Comparison of ENCODE assay signal across 24 cellular contexts in genomic region chr15:83327041-83327440, GRCh38. TPM values are rescaled to one million over a fixed set of nuclear protein-coding genes. Genes with fewer than 3 reads are reported as not detected.
A peak's percentile ranks its signal among the peaks of the same experiment; 100 is the strongest.
DNase-seq lines count a peak whose midpoint lies in the region; ATAC-seq and TF ChIP-seq lines count a peak whose summit lies in the region.
"Had no signal": no experiment of that assay in that cellular context is flagged by ENCODE, and none has a peak within 500 bp of the region (broad histone marks: within the 10 kb centered on the region; RNA-seq: fewer than 3 reads in every experiment).

No MANE protein-coding gene starts in this region.

- H3K9me3 ChIP-seq in mesodermal cell (ENCODE audit: control insufficient read depth, low read length), result no peaks in the 10 kb centered on the region
- H3K9me3 ChIP-seq: BLaER1, SK-N-SH had no signal

- WGBS in mesodermal cell (ENCODE audit: insufficient coverage in 2 of 2), 2 experiments, result 62 to 97% methylated on average over 4 of the region's 4 CpGs

- DNase-seq in M059J (ENCODE audit: low read depth) (peak; percentile 18), amniotic epithelial cell (ENCODE audit: low read depth) (peak; percentile 79), fibroblast of mammary gland (ENCODE audit: low read depth) (peak; percentile 18), SIG-M5 (lab: John Stamatoyannopoulos, UW) (no peak)
- no peak for DNase-seq in effector memory CD8-positive, alpha-beta T cell
- DNase-seq: CD4-positive, CD25-positive, alpha-beta regulatory T cell; DMS153; DND-41; H7; Karpas-422; NCI-H1105 treated with DMSO at 0.1 percent for 48 hours; NCI-H2029; NCI-H446 treated with DMSO at 0.1 percent for 48 hours; NCI-H526; NCI-H82; NK-92 treated with Interleukin-12 subunit alpha and Interleukin-12 subunit beta, amount 100 ng/mL, for 24 hours; PC-9; SK-N-SH had no signal

- no peak overlapping the region for H3K4me3 Mint-ChIP-seq in effector memory CD8-positive, alpha-beta T cell
- H3K4me3 Mint-ChIP-seq in stimulated activated memory B cell treated with anti-CD40 and anti-IgM and Interleukin-4, amounts not matched to agents 10 μg/mL and 1 μg/mL and 100 μg/mL, for 72 hours, result no peak overlapping the region
- H3K4me3 Mint-ChIP-seq: CD4-positive, CD25-positive, alpha-beta regulatory T cell had no signal

- peaks cover 11 to 25% of the 10 kb centered on the region in 2 donors for H3K27me3 Mint-ChIP-seq in effector memory CD8-positive, alpha-beta T cell
- H3K27me3 Mint-ChIP-seq in stimulated activated memory B cell treated with anti-CD40 and anti-IgM and Interleukin-4, amounts not matched to agents 10 μg/mL and 1 μg/mL and 100 μg/mL, for 72 hours, result no peaks in the 10 kb centered on the region
- H3K27me3 Mint-ChIP-seq: CD4-positive, CD25-positive, alpha-beta regulatory T cell had no signal

- H3K27ac ChIP-seq in mesodermal cell (ENCODE audit: low read depth, low read length, severe bottlenecking), result peak overlapping the region; percentile 29
- H3K27ac ChIP-seq: BLaER1, PC-9 had no signal

- H3K9me3 Mint-ChIP-seq in effector memory CD8-positive, alpha-beta T cell, result no peaks in the 10 kb centered on the region
- no peaks in the 10 kb centered on the region for H3K9me3 Mint-ChIP-seq in stimulated activated memory B cell treated with anti-CD40 and anti-IgM and Interleukin-4, amounts not matched to agents 10 μg/mL and 1 μg/mL and 100 μg/mL, for 72 hours

- H3K4me1 ChIP-seq in mesodermal cell (ENCODE audit: control insufficient read depth, insufficient read depth, low read length, poor library complexity, severe bottlenecking), result peaks cover 28% of the 10 kb centered on the region

- no peak for TF ChIP-seq CTCF in fibroblast of mammary gland (conservative IDR thresholded peaks at IDR 0.05; ENCODE audit: control insufficient read depth, insufficient read depth, low read depth, low read length)

- no peaks in the 10 kb centered on the region for H3K36me3 Mint-ChIP-seq in effector memory CD8-positive, alpha-beta T cell (ENCODE audit: insufficient read depth)
- no peaks in the 10 kb centered on the region for H3K36me3 Mint-ChIP-seq in stimulated activated memory B cell treated with anti-CD40 and anti-IgM and Interleukin-4, amounts not matched to agents 10 μg/mL and 1 μg/mL and 100 μg/mL, for 72 hours
- H3K36me3 Mint-ChIP-seq: CD4-positive, CD25-positive, alpha-beta regulatory T cell had no signal

- no peaks in the 10 kb centered on the region for H3K4me1 Mint-ChIP-seq in effector memory CD8-positive, alpha-beta T cell (ENCODE audit: low read depth in 2 of 2)
- no peaks in the 10 kb centered on the region for H3K4me1 Mint-ChIP-seq in stimulated activated memory B cell treated with anti-CD40 and anti-IgM and Interleukin-4, amounts not matched to agents 10 μg/mL and 1 μg/mL and 100 μg/mL, for 72 hours
- H3K4me1 Mint-ChIP-seq: CD4-positive, CD25-positive, alpha-beta regulatory T cell had no signal

- no peak for ATAC-seq in HG03439 (IDR thresholded peaks at IDR 0.05; ENCODE audit: unreplicated experiment)
- ATAC-seq in effector memory CD8-positive, alpha-beta T cell (replicated peaks), result no peak
- ATAC-seq in stimulated activated memory B cell treated with anti-CD40 and anti-IgM and Interleukin-4, amounts not matched to agents 10 μg/mL and 1 μg/mL and 100 μg/mL, for 72 hours, result no peak
- ATAC-seq: HepG2 had no signal

- no peak overlapping the region for H3K4me3 ChIP-seq in fibroblast of mammary gland (ENCODE audit: control insufficient read depth, low read depth, low read length)
- H3K4me3 ChIP-seq in mesodermal cell (ENCODE audit: extremely low read depth, insufficient read depth, low read length, poor library complexity, severe bottlenecking), result no peak overlapping the region
- H3K4me3 ChIP-seq: BLaER1, PC-9 had no signal

- H3K36me3 ChIP-seq in mesodermal cell (ENCODE audit: control insufficient read depth, insufficient read depth, low read length), result no peaks in the 10 kb centered on the region
- H3K36me3 ChIP-seq: BLaER1 had no signal

- H3K27ac Mint-ChIP-seq in effector memory CD8-positive, alpha-beta T cell, result no peak overlapping the region
- no peak overlapping the region for H3K27ac Mint-ChIP-seq in stimulated activated memory B cell treated with anti-CD40 and anti-IgM and Interleukin-4, amounts not matched to agents 10 μg/mL and 1 μg/mL and 100 μg/mL, for 72 hours

RNA-seq across cellular contexts. Expression of gene BNC1, which starts 42.6 kb away (rescaled TPM):
- not detected in 2 replicates for total RNA-seq in M059J (2014; rRNA removed; shearing (Covaris generic))
- 12.0 TPM for polyA plus RNA-seq in mesodermal cell (2013, experiment 1 of 2)
- polyA plus RNA-seq in mesodermal cell (2013, experiment 2 of 2), result 13.5 TPM
- total RNA-seq: CD4-positive, CD25-positive, alpha-beta regulatory T cell; G401; HepG2 had no signal
- polyA plus RNA-seq: CD4-positive, CD25-positive, alpha-beta regulatory T cell; HepG2; SK-N-SH had no signal

Comparison
In these comparisons a context has a peak if more than half of its experiments do, and no peak if none do; other contexts are left out.
1. DNase-seq: peak in M059J (single experiment), amniotic epithelial cell (single experiment) and fibroblast of mammary gland (single experiment); none in SIG-M5 (single experiment) and effector memory CD8-positive, alpha-beta T cell (0 of 3).